Comparison of ENCODE assay signal across 2 cellular contexts in the genomic region with DNA sequence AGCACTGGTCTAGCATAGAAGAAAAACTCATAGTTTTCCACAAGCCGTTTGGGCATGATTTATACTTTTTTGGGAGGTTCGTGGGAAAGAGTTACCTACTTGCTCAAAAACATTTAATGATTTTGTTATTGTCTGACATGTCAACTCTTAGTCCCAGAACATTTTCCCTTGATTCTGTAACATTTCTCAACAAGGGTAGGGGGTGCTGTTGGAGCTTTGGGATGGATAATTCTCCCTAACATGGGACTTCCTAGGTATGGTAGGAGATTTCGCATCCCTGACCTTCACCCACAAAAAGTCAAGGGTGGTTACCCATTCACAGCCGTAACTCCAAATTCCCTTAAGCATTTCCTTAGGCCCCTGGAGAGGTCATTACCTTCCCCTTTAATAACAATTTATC.
TF ChIP-seq lines count a peak whose summit lies in the region.

No MANE protein-coding gene starts in this region.

TF ChIP-seq in GM23338, 12 proteins besides CTCF, POLR2A, EP300 and RAD21 (continues in another document):
- TF ChIP-seq, protein P1, sequence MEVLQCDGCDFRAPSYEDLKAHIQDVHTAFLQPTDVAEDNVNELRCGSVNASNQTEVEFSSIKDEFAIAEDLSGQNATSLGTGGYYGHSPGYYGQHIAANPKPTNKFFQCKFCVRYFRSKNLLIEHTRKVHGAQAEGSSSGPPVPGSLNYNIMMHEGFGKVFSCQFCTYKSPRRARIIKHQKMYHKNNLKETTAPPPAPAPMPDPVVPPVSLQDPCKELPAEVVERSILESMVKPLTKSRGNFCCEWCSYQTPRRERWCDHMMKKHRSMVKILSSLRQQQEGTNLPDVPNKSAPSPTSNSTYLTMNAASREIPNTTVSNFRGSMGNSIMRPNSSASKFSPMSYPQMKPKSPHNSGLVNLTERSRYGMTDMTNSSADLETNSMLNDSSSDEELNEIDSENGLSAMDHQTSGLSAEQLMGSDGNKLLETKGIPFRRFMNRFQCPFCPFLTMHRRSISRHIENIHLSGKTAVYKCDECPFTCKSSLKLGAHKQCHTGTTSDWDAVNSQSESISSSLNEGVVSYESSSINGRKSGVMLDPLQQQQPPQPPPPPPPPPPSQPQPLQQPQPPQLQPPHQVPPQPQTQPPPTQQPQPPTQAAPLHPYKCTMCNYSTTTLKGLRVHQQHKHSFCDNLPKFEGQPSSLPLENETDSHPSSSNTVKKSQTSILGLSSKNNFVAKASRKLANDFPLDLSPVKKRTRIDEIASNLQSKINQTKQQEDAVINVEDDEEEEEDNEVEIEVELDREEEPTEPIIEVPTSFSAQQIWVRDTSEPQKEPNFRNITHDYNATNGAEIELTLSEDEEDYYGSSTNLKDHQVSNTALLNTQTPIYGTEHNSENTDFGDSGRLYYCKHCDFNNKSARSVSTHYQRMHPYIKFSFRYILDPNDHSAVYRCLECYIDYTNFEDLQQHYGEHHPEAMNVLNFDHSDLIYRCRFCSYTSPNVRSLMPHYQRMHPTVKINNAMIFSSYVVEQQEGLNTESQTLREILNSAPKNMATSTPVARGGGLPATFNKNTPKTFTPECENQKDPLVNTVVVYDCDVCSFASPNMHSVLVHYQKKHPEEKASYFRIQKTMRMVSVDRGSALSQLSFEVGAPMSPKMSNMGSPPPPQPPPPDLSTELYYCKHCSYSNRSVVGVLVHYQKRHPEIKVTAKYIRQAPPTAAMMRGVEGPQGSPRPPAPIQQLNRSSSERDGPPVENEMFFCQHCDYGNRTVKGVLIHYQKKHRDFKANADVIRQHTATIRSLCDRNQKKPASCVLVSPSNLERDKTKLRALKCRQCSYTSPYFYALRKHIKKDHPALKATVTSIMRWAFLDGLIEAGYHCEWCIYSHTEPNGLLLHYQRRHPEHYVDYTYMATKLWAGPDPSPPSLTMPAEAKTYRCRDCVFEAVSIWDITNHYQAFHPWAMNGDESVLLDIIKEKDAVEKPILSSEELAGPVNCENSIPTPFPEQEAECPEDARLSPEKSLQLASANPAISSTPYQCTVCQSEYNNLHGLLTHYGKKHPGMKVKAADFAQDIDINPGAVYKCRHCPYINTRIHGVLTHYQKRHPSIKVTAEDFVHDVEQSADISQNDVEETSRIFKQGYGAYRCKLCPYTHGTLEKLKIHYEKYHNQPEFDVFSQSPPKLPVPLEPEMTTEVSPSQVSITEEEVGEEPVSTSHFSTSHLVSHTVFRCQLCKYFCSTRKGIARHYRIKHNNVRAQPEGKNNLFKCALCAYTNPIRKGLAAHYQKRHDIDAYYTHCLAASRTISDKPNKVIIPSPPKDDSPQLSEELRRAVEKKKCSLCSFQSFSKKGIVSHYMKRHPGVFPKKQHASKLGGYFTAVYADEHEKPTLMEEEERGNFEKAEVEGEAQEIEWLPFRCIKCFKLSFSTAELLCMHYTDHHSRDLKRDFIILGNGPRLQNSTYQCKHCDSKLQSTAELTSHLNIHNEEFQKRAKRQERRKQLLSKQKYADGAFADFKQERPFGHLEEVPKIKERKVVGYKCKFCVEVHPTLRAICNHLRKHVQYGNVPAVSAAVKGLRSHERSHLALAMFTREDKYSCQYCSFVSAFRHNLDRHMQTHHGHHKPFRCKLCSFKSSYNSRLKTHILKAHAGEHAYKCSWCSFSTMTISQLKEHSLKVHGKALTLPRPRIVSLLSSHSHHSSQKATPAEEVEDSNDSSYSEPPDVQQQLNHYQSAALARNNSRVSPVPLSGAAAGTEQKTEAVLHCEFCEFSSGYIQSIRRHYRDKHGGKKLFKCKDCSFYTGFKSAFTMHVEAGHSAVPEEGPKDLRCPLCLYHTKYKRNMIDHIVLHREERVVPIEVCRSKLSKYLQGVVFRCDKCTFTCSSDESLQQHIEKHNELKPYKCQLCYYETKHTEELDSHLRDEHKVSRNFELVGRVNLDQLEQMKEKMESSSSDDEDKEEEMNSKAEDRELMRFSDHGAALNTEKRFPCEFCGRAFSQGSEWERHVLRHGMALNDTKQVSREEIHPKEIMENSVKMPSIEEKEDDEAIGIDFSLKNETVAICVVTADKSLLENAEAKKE (CRISPR knock-in tag; IDR thresholded peaks at IDR 0.05) = no peak
- TF ChIP-seq ZNF331 (CRISPR knock-in tag; IDR thresholded peaks at IDR 0.05; ENCODE audit: low read depth) (no peak), EZH2 (IDR thresholded peaks at IDR 0.05; ENCODE audit: low read depth, unreplicated experiment) (no peak), ZNF114 (CRISPR knock-in tag; IDR thresholded peaks at IDR 0.05) (no peak), CREB1 (CRISPR knock-in tag; IDR thresholded peaks at IDR 0.05; ENCODE audit: low read depth) (no peak), STAT1 (IDR thresholded peaks at IDR 0.05; ENCODE audit: unreplicated experiment) (no peak), NANOG (IDR thresholded peaks at IDR 0.05; ENCODE audit: borderline replicate concordance) (no peak), JUNB (IDR thresholded peaks at IDR 0.05; ENCODE audit: unreplicated experiment) (no peak)
- TF ChIP-seq, protein P2, sequence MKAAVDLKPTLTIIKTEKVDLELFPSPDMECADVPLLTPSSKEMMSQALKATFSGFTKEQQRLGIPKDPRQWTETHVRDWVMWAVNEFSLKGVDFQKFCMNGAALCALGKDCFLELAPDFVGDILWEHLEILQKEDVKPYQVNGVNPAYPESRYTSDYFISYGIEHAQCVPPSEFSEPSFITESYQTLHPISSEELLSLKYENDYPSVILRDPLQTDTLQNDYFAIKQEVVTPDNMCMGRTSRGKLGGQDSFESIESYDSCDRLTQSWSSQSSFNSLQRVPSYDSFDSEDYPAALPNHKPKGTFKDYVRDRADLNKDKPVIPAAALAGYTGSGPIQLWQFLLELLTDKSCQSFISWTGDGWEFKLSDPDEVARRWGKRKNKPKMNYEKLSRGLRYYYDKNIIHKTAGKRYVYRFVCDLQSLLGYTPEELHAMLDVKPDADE (IDR thresholded peaks at IDR 0.05) = no peak
- TF ChIP-seq, protein P3, sequence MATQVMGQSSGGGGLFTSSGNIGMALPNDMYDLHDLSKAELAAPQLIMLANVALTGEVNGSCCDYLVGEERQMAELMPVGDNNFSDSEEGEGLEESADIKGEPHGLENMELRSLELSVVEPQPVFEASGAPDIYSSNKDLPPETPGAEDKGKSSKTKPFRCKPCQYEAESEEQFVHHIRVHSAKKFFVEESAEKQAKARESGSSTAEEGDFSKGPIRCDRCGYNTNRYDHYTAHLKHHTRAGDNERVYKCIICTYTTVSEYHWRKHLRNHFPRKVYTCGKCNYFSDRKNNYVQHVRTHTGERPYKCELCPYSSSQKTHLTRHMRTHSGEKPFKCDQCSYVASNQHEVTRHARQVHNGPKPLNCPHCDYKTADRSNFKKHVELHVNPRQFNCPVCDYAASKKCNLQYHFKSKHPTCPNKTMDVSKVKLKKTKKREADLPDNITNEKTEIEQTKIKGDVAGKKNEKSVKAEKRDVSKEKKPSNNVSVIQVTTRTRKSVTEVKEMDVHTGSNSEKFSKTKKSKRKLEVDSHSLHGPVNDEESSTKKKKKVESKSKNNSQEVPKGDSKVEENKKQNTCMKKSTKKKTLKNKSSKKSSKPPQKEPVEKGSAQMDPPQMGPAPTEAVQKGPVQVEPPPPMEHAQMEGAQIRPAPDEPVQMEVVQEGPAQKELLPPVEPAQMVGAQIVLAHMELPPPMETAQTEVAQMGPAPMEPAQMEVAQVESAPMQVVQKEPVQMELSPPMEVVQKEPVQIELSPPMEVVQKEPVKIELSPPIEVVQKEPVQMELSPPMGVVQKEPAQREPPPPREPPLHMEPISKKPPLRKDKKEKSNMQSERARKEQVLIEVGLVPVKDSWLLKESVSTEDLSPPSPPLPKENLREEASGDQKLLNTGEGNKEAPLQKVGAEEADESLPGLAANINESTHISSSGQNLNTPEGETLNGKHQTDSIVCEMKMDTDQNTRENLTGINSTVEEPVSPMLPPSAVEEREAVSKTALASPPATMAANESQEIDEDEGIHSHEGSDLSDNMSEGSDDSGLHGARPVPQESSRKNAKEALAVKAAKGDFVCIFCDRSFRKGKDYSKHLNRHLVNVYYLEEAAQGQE (IDR thresholded peaks at IDR 0.05; ENCODE audit: unreplicated experiment) = no peak

TF ChIP-seq in HCT116, 20 proteins besides CTCF, POLR2A, EP300 and RAD21:
- TF ChIP-seq, protein P4, sequence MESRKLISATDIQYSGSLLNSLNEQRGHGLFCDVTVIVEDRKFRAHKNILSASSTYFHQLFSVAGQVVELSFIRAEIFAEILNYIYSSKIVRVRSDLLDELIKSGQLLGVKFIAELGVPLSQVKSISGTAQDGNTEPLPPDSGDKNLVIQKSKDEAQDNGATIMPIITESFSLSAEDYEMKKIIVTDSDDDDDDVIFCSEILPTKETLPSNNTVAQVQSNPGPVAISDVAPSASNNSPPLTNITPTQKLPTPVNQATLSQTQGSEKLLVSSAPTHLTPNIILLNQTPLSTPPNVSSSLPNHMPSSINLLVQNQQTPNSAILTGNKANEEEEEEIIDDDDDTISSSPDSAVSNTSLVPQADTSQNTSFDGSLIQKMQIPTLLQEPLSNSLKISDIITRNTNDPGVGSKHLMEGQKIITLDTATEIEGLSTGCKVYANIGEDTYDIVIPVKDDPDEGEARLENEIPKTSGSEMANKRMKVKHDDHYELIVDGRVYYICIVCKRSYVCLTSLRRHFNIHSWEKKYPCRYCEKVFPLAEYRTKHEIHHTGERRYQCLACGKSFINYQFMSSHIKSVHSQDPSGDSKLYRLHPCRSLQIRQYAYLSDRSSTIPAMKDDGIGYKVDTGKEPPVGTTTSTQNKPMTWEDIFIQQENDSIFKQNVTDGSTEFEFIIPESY (IDR thresholded peaks at IDR 0.05; ENCODE audit: extremely low read depth, insufficient replicate concordance, low read length) = no peak
- no peak for TF ChIP-seq ZFX (IDR thresholded peaks at IDR 0.05)
- TF ChIP-seq, protein P5, sequence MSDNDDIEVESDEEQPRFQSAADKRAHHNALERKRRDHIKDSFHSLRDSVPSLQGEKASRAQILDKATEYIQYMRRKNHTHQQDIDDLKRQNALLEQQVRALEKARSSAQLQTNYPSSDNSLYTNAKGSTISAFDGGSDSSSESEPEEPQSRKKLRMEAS (IDR thresholded peaks at IDR 0.05) = no peak
- no peak for TF ChIP-seq ZNF274 (IDR thresholded peaks at IDR 0.05; ENCODE audit: low read depth, low read length)
- TF ChIP-seq EZH2 (IDR thresholded peaks at IDR 0.05) = no peak
- no peak for TF ChIP-seq CEBPB (IDR thresholded peaks at IDR 0.05; ENCODE audit: low read depth)
- no peak for TF ChIP-seq CBX3 (IDR thresholded peaks at IDR 0.05; ENCODE audit: low read depth)
- TF ChIP-seq TCF7L2 (IDR thresholded peaks at IDR 0.05; ENCODE audit: borderline replicate concordance, extremely low read depth, insufficient read depth, insufficient read length) = no peak
- TF ChIP-seq SIN3A (IDR thresholded peaks at IDR 0.05; ENCODE audit: low read depth) = no peak
- TF ChIP-seq, protein P3 (IDR thresholded peaks at IDR 0.05; ENCODE audit: low read depth) = no peak
